ENCODE assay signal across 21 cellular contexts in the genomic region with DNA sequence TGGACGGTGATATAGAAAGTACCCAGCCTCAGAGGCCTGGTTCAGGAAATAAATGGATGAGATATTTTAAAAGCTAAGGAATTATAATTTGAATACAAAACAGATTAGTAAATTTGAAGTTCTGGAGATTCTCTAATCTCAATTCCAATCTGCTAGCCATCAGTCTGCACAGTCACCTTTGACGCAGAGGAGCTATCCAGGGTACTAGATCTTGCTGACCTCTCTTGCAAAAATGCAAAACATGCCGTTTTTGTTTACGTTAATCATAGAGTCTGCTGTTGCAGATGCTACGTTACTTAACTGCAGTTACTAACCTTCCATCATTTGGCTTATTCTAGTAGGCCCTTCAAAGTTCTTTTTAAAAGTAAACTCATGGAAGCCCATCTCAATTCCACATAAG. TPM values are rescaled to one million over a fixed set of nuclear protein-coding genes. Genes with fewer than 3 reads are reported as not detected.
A peak's percentile ranks its signal among the peaks of the same experiment; 100 is the strongest.
DNase-seq lines count a peak whose midpoint lies in the region; ATAC-seq, FAIRE-seq and TF ChIP-seq lines count a peak whose summit lies in the region.
"Had no signal": no experiment of that assay in that cellular context is flagged by ENCODE, and none has a peak within 500 bp of the region (broad histone marks: within the 10 kb centered on the region; RNA-seq: fewer than 3 reads in every experiment).

No MANE protein-coding gene starts in this region.

- H3K9me3 ChIP-seq in A549 (no peaks in the 10 kb centered on the region), ascending aorta (no peaks in the 10 kb centered on the region)
- H3K9me3 ChIP-seq: upper lobe of right lung had no signal

- FAIRE-seq in A549 (lab: Jason Lieb, UNC): no peak
- FAIRE-seq: endometrium, H54 had no signal

- intact Hi-C loops in ascending aorta (cut with DNase I): no loop called here

- 19% methylated on average over 5 of the region's 5 CpGs for WGBS in A549 (ENCODE audit: missing lambda C conversion rate)

- H3K27ac Mint-ChIP-seq in WTC11: no peak overlapping the region
- H3K27ac Mint-ChIP-seq: activated CD4-positive, alpha-beta T cell treated with anti-CD3 and anti-CD28 coated beads, Interleukin-2, amount 10 ng/mL, durations not matched to agents 7 days and 5 days; stimulated activated naive CD8-positive, alpha-beta T cell treated with anti-CD3 and anti-CD28 coated beads, Interleukin-15, amount 100 ng/mL, for 72 hours had no signal

- no peak overlapping the region for H3K27ac ChIP-seq in A549
- H3K27ac ChIP-seq in caudate nucleus (ENCODE audit: low read depth, low read length): no peak overlapping the region
- no peak overlapping the region for H3K27ac ChIP-seq in ascending aorta
- H3K27ac ChIP-seq: upper lobe of right lung had no signal

- TF ChIP-seq CTCF in A549 (IDR thresholded peaks at IDR 0.05) (no peak), WTC11 (IDR thresholded peaks at IDR 0.05) (no peak), ascending aorta (IDR thresholded peaks at IDR 0.05) (no peak)

- no peaks in the 10 kb centered on the region for H3K36me3 Mint-ChIP-seq in WTC11

- no peak for TF ChIP-seq RAD21 in A549 (conservative IDR thresholded peaks at IDR 0.05 in 1 of 2, IDR thresholded peaks at IDR 0.05 in 1 of 2)

- no peaks in the 10 kb centered on the region; the same call in 1 of the 2 replicates for H3K27me3 Mint-ChIP-seq in WTC11 (ENCODE audit: low read depth)

- TF ChIP-seq EP300 in A549 (IDR thresholded peaks at IDR 0.05): no peak

- no peaks in the 10 kb centered on the region for H3K9me3 Mint-ChIP-seq in WTC11
- H3K9me3 Mint-ChIP-seq: activated CD4-positive, alpha-beta T cell treated with anti-CD3 and anti-CD28 coated beads, Interleukin-2, amount 10 ng/mL, durations not matched to agents 7 days and 5 days; stimulated activated naive CD8-positive, alpha-beta T cell treated with anti-CD3 and anti-CD28 coated beads, Interleukin-15, amount 100 ng/mL, for 72 hours had no signal

- no peak overlapping the region for H3K4me3 Mint-ChIP-seq in WTC11
- H3K4me3 Mint-ChIP-seq: activated CD4-positive, alpha-beta T cell treated with anti-CD3 and anti-CD28 coated beads, Interleukin-2, amount 10 ng/mL, durations not matched to agents 7 days and 5 days; stimulated activated naive CD8-positive, alpha-beta T cell treated with anti-CD3 and anti-CD28 coated beads, Interleukin-15, amount 100 ng/mL, for 72 hours had no signal

- CTCF ChIA-PET in A549 (lab: Yijun Ruan, JAX) (no interaction called here), WTC11 (lab: Charles Lee) (no interaction called here)

- no peak for TF ChIP-seq POLR2A in A549 (IDR thresholded peaks at IDR 0.05; ENCODE audit: low read length)

- no peak overlapping the region for H3K4me2 ChIP-seq in A549

- H3K4me1 Mint-ChIP-seq in WTC11: 0 out of 2 replicates have a peak, but pooled peaks cover 4% of the 10 kb centered on the region
- H3K4me1 Mint-ChIP-seq: activated CD4-positive, alpha-beta T cell treated with anti-CD3 and anti-CD28 coated beads, Interleukin-2, amount 10 ng/mL, durations not matched to agents 7 days and 5 days; stimulated activated naive CD8-positive, alpha-beta T cell treated with anti-CD3 and anti-CD28 coated beads, Interleukin-15, amount 100 ng/mL, for 72 hours had no signal

- H3K4me1 ChIP-seq in A549: no peaks in the 10 kb centered on the region
- H3K4me1 ChIP-seq in ascending aorta: no peaks in the 10 kb centered on the region
- H3K4me1 ChIP-seq: upper lobe of right lung had no signal

- H3K27me3 ChIP-seq in ascending aorta: no peaks in the 10 kb centered on the region
- H3K27me3 ChIP-seq: upper lobe of right lung had no signal

- H3K36me3 ChIP-seq in ascending aorta: no peaks in the 10 kb centered on the region
- H3K36me3 ChIP-seq: upper lobe of right lung had no signal

- POLR2A ChIA-PET in A549 (lab: Yijun Ruan, JAX) (no interaction called here), WTC11 (lab: Charles Lee) (interaction anchor here (0.6 kb wide), 1 partner anchor 504 kb away, joined by 3 read pairs; no protein-coding TSS in a partner anchor)

- no peak overlapping the region for H3K4me3 ChIP-seq in A549
- no peak overlapping the region for H3K4me3 ChIP-seq in ascending aorta
- H3K4me3 ChIP-seq: upper lobe of right lung had no signal

- DNase-seq in A549 (ENCODE audit: low read depth in 1 of 2, low spot score in 1 of 2) (no peak), HuH-7 (ENCODE audit: low spot score) (peak; percentile 4), WTC11 (ENCODE audit: low spot score) (no peak), iris pigment epithelial cell (ENCODE audit: low read depth) (peak; percentile 53), caudate nucleus (lab: John Stamatoyannopoulos, UW) (no peak), ascending aorta (ENCODE audit: low spot score in 2 of 2) (no peak)
- DNase-seq: activated CD4-positive, alpha-beta T cell treated with anti-CD3 and anti-CD28 coated beads, Interleukin-2, amount 10 ng/mL, durations not matched to agents 7 days and 5 days; DMS79 treated with DMSO at 0.1 percent for 48 hours; NCI-H1417; NCI-H2171; NCI-H748 treated with DMSO at 0.1 percent for 48 hours; stimulated activated naive CD8-positive, alpha-beta T cell treated with anti-CD3 and anti-CD28 coated beads, Interleukin-15, amount 100 ng/mL, for 72 hours; upper lobe of right lung had no signal

- ATAC-seq in A549 (no peak), WTC11 (peak; percentile 36; the same call in 1 of the 2 replicates), GM19351 (IDR thresholded peaks at IDR 0.05; ENCODE audit: unreplicated experiment) (no peak), HG03457 (IDR thresholded peaks at IDR 0.05; ENCODE audit: unreplicated experiment) (no peak)
- ATAC-seq: sciatic nerve; stimulated activated naive CD8-positive, alpha-beta T cell treated with anti-CD3 and anti-CD28 coated beads, Interleukin-15, amount 100 ng/mL, for 72 hours; upper lobe of right lung had no signal

TF ChIP-seq in A549, 52 proteins besides CTCF, POLR2A, EP300 and RAD21:
- TF ChIP-seq, protein P1, sequence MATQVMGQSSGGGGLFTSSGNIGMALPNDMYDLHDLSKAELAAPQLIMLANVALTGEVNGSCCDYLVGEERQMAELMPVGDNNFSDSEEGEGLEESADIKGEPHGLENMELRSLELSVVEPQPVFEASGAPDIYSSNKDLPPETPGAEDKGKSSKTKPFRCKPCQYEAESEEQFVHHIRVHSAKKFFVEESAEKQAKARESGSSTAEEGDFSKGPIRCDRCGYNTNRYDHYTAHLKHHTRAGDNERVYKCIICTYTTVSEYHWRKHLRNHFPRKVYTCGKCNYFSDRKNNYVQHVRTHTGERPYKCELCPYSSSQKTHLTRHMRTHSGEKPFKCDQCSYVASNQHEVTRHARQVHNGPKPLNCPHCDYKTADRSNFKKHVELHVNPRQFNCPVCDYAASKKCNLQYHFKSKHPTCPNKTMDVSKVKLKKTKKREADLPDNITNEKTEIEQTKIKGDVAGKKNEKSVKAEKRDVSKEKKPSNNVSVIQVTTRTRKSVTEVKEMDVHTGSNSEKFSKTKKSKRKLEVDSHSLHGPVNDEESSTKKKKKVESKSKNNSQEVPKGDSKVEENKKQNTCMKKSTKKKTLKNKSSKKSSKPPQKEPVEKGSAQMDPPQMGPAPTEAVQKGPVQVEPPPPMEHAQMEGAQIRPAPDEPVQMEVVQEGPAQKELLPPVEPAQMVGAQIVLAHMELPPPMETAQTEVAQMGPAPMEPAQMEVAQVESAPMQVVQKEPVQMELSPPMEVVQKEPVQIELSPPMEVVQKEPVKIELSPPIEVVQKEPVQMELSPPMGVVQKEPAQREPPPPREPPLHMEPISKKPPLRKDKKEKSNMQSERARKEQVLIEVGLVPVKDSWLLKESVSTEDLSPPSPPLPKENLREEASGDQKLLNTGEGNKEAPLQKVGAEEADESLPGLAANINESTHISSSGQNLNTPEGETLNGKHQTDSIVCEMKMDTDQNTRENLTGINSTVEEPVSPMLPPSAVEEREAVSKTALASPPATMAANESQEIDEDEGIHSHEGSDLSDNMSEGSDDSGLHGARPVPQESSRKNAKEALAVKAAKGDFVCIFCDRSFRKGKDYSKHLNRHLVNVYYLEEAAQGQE (IDR thresholded peaks at IDR 0.05): peak; percentile 63
- no peak for TF ChIP-seq ZC3H11A (IDR thresholded peaks at IDR 0.05)

TF ChIP-seq in WTC11, 78 proteins besides CTCF, POLR2A, EP300 and RAD21 (continues in another document):
- TF ChIP-seq, protein P2, sequence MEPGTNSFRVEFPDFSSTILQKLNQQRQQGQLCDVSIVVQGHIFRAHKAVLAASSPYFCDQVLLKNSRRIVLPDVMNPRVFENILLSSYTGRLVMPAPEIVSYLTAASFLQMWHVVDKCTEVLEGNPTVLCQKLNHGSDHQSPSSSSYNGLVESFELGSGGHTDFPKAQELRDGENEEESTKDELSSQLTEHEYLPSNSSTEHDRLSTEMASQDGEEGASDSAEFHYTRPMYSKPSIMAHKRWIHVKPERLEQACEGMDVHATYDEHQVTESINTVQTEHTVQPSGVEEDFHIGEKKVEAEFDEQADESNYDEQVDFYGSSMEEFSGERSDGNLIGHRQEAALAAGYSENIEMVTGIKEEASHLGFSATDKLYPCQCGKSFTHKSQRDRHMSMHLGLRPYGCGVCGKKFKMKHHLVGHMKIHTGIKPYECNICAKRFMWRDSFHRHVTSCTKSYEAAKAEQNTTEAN (CRISPR knock-in tag; IDR thresholded peaks at IDR 0.05): no peak
- TF ChIP-seq SMAD4 (CRISPR knock-in tag; IDR thresholded peaks at IDR 0.05): no peak
- no peak for TF ChIP-seq ZNF232 (CRISPR knock-in tag; IDR thresholded peaks at IDR 0.05)
- no peak for TF ChIP-seq ZNF416 (CRISPR knock-in tag; IDR thresholded peaks at IDR 0.05)
- TF ChIP-seq MYBL2 (CRISPR knock-in tag; IDR thresholded peaks at IDR 0.05): no peak
- TF ChIP-seq, protein P3, sequence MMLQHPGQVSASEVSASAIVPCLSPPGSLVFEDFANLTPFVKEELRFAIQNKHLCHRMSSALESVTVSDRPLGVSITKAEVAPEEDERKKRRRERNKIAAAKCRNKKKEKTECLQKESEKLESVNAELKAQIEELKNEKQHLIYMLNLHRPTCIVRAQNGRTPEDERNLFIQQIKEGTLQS (CRISPR knock-in tag; conservative IDR thresholded peaks at IDR 0.05): no peak
- TF ChIP-seq ATF1 (CRISPR knock-in tag; IDR thresholded peaks at IDR 0.05): no peak

RNA-seq across cellular contexts. Expression of a gene that starts 10.4 kb away (rescaled TPM):
- polyA plus RNA-seq in A549 (2011; rRNA removed): 0.06 TPM in 1 of 2 replicates, not detected in the other
- polyA plus RNA-seq in A549 (2012; cell fraction: cytosol; rRNA removed): not detected in 2 replicates
- not detected in 2 replicates for polyA plus RNA-seq in A549 (2012; cell fraction: nucleus; rRNA removed)
- not detected in 3 replicates for polyA plus RNA-seq in A549 (2017; fragmentation: RNase III; extraction: RNeasy Plus Mini Kit Qiagen cat#74134 plus additional on column Dnase treatment)
- polyA minus RNA-seq in A549 (2011; rRNA and poly(A)+ RNA removed): 0.15 TPM in 1 of 2 replicates, not detected in the other
- total RNA-seq in WTC11 (2021): 0.71 to 1.1 TPM (median 0.87 TPM) in 3 replicates
- total RNA-seq in ascending aorta: 8.9 TPM
- total RNA-seq: myocyte, osteocyte had no signal
- polyA plus RNA-seq: AG04450 had no signal

Comparison
In these comparisons a context has a peak if more than half of its experiments do, and no peak if none do; other contexts are left out.
1. DNase-seq: peak in HuH-7 (single experiment) and iris pigment epithelial cell (single experiment); none in A549 (0 of 2), WTC11 (single experiment), caudate nucleus (0 of 61) and ascending aorta (0 of 2).